In the genomic region with DNA sequence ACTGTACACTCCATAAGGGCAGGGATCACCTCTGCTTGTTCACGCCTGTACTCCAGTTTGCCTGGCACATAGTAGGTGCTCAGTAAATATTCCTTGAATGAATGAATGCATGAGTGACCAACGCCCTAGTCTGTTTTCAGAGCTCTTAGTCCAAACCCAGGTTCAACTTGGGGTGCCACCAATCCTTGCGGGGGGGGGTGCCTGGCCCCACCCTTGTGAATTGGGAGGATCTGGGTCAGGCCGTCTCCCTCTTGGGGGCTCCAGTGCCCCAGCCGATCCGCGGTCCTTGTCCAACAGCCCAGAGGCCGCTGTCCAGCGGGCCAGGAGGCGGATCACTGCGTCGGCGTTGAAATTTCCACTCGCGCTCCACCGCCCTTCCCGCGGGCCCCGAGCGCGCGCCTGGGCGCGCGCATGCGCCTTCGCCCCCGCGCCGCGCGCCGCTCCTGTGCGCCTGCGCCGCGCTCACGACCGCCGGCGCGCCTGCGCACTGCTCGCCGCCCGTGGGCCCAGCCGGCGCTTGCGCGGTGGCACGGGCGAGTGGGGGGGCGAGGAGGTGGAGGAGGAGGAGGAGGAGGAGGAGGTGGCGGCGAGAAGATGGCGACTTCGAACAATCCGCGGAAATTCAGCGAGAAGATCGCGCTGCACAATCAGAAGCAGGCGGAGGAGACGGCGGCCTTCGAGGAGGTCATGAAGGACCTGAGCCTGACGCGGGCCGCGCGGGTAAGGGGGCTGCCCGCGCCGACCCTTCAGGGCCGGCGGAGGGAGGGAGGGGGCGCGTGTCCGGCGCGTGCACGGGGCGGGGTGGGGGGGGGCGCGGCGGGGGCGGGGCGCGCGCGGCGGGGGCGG, we compare ENCODE assay signal across 8 cellular contexts. TPM values are rescaled to one million over a fixed set of nuclear protein-coding genes. Genes with fewer than 3 reads are reported as not detected.
A peak's percentile ranks its signal among the peaks of the same experiment; 100 is the strongest.
DNase-seq lines count a peak whose midpoint lies in the region; ATAC-seq and TF ChIP-seq lines count a peak whose summit lies in the region.

CRTC1 (plus strand) TSS at position 572 of the 846 bp plus-strand sequence; CDS start at position 595, 23 bp downstream.

- peak; percentile 48 for ATAC-seq in HG03469 (IDR thresholded peaks at IDR 0.05; ENCODE audit: unreplicated experiment)

- no peaks in the 10 kb centered on the region for H3K27me3 ChIP-seq in dorsolateral prefrontal cortex

- WGBS in lower leg skin, 2 donors = 1 to 3% methylated on average over 44 to 83 of the region's 93 CpGs

- intact Hi-C loops in dorsolateral prefrontal cortex (cut with DNase I) (loop anchor here (5.0 kb wide), 3 partner anchors 46 to 169 kb away; partner anchors contain the start of gene KLHL26 (in 2 of the 2)), lower leg skin (cut with DNase I; ENCODE audit: low total_unique reads) (no loop called here)

- DNase-seq in AG09319 (ENCODE audit: extremely low read depth, low read depth) (peak; percentile 62), NCI-H748 treated with DMSO at 0.1 percent for 48 hours (lab: John Stamatoyannopoulos, UW) (peak; percentile 55), dorsolateral prefrontal cortex (peak in 9 of 10 donors; percentile 48 to 84 (median 70)), lower leg skin (ENCODE audit: low spot score in 2 of 2) (peak; percentile 76 to 97)
- peak; percentile 90 to 92 for DNase-seq in activated CD4-positive, alpha-beta T cell treated with anti-CD3 and anti-CD28 coated beads, Interleukin-2, amount 50 U/mL, for 48 hours
- peak; percentile 89 for DNase-seq in stimulated activated CD4-positive, alpha-beta T cell treated with anti-CD3 and anti-CD28 coated beads, Interleukin-4, amount 100 ng/mL, for 24 hours

- TF ChIP-seq CTCF in AG09319 (IDR thresholded peaks at IDR 0.05; ENCODE audit: low read depth, low read length) (no peak), dorsolateral prefrontal cortex (IDR thresholded peaks at IDR 0.05 in 54 of 56, conservative IDR thresholded peaks at IDR 0.05 in 2 of 56; ENCODE audit: low read depth in 1 of 56, partially characterized antibody in 56 of 56) (peak in 14 of 56 donors; percentile 6 to 34 (median 16)), lower leg skin (IDR thresholded peaks at IDR 0.05) (no peak)

- H3K4me3 ChIP-seq in dorsolateral prefrontal cortex = peak within 1 kb of the TSS; percentile 55 to 88 (median 71)
- H3K4me3 ChIP-seq in lower leg skin (ENCODE audit: low read depth, poor library complexity, severe bottlenecking) = peak within 1 kb of the TSS; percentile 24

- TF ChIP-seq POLR2A in GM19193 (IDR thresholded peaks at IDR 0.05; ENCODE audit: extremely low read depth, insufficient read depth, insufficient read length) = peak; percentile 77
- TF ChIP-seq POLR2A in lower leg skin (IDR thresholded peaks at IDR 0.05) = no peak

- H3K27ac ChIP-seq in dorsolateral prefrontal cortex = peak within 1 kb of the TSS in 58 of 59 donors; percentile 69 to 97 (median 91)

RNA-seq across cellular contexts. Expression of gene CRTC1, which starts in this region (rescaled TPM):
- total RNA-seq in dorsolateral prefrontal cortex (100 to 1,000 TPM in 34 of 120 experiments, 10 to 100 TPM in 86; 35.9 to 127 (median 90.4) TPM), lower leg skin (1 to 10 TPM; 2.1 to 5.5 (median 4.2) TPM)

Comparison
In these comparisons a context has a peak if more than half of its experiments do, and no peak if none do; other contexts are left out.
1. Peak in every context shown above with its lines: DNase-seq, ATAC-seq, H3K4me3 ChIP-seq and H3K27ac ChIP-seq.
2. RNA of gene CRTC1 (total RNA-seq): 35.9 to 127 TPM in dorsolateral prefrontal cortex; 2.1 to 5.5 TPM in lower leg skin; every median in the first group is over 4 times any median in the second.